24 cellular contexts compared by ENCODE assay signal in genomic region chr15:63140936-63141335, GRCh38.
"Had no signal": no experiment of that assay in that cellular context is flagged by ENCODE, and none has a peak within 500 bp of the region (broad histone marks: within the 10 kb centered on the region; RNA-seq: fewer than 3 reads in every experiment).

No MANE protein-coding gene starts in this region.

- H3K27ac ChIP-seq: coronary artery, dorsolateral prefrontal cortex, esophagus muscularis mucosa, foreskin keratinocyte, gastroesophageal sphincter, heart left ventricle, hepatocyte, left lung, lower lobe of right lung had no signal

- H3K4me3 ChIP-seq: coronary artery, dorsolateral prefrontal cortex, esophagus muscularis mucosa, gastroesophageal sphincter, heart left ventricle, hepatocyte, left lung, lower lobe of right lung, mucosa of descending colon had no signal

- FAIRE-seq: colon, endothelial cell of umbilical vein, frontal cortex, islet of Langerhans, keratinocyte had no signal

- H3K9me3 ChIP-seq: esophagus muscularis mucosa, gastroesophageal sphincter, heart left ventricle, left lung, lower lobe of right lung, mucosa of descending colon had no signal

- DNase-seq: dermis blood vessel endothelial cell; dorsolateral prefrontal cortex; effector CD4-positive, alpha-beta T cell; effector memory CD4-positive, alpha-beta T cell; foreskin keratinocyte; heart left ventricle; hypothalamus; left cardiac atrium; left lung; left ventricle myocardium superior; lower lobe of right lung; mesenchymal stem cell; mucosa of descending colon; naive B cell had no signal

- H3K4me3 Mint-ChIP-seq: mesothelial cell of epicardium, naive B cell had no signal

- H3K27ac Mint-ChIP-seq: mesothelial cell of epicardium had no signal

- H3K9me3 Mint-ChIP-seq: naive B cell had no signal

- H3K4me1 ChIP-seq: gastroesophageal sphincter, lower lobe of right lung had no signal

- H3K4me1 Mint-ChIP-seq: mesothelial cell of epicardium, naive B cell had no signal

- H3K4me2 ChIP-seq: hepatocyte had no signal

- ATAC-seq: foreskin keratinocyte, gastroesophageal sphincter, heart left ventricle, left cardiac atrium, left lung, left ventricle myocardium superior, lower lobe of right lung, mucosa of descending colon had no signal

- H3K27me3 Mint-ChIP-seq: naive B cell had no signal
